In the genomic region with DNA sequence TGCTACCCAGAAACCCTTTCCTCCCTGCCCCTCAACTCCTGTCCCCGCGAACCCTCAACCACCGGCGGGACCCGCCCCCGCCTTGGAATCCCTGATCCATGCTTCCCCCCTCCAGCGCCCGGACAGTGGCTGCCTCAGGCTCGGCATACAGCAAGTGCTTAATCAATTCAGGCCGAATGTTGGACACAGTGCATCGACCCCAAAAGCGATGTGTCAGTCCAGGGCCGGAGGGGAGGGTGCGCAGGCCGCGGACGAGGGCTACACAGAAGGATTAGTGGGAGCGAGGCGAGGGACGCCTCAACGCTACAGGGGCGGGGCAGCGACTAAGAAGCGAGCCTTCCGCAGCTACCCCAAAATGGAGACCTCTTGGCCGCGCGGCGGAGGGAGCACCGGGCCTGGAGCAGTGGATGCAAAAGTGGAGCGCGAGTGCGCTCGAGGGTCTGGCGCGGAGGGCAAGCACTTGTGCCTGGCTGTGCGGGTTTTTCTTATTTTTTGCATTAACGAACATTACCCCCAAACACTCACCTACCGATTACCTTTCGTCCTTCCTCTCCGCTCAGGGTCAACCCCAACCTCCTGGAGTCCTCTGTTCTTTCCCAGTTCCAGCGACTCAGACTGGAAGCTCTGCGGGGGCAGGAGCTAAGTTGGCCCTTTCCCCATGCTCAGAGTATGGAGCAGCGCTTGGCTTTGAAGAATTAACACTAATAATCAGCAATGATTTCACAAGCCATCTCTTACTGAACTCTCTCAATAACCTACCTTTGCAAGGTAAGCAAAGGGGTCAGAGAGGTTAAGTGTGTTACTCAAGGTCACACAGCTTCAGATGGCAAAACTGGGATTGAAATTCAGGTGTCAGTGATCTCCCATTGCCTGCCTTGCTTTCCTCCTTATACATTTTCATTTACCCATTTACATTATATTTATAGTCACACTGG, we compare ENCODE assay signal across 8 cellular contexts. TPM values are rescaled to one million over a fixed set of nuclear protein-coding genes. Genes with fewer than 3 reads are reported as not detected.
A peak's percentile ranks its signal among the peaks of the same experiment; 100 is the strongest.
DNase-seq lines count a peak whose midpoint lies in the region; ATAC-seq and TF ChIP-seq lines count a peak whose summit lies in the region.

No MANE protein-coding gene starts in this region.

- POLR2A ChIA-PET in RWPE1 (lab: Yijun Ruan, JAX; ENCODE audit: low non-redundant PET): interaction anchor here (0.7 kb wide), 1 partner anchor 276 kb away, joined by 4 read pairs; no protein-coding TSS in a partner anchor

- TF ChIP-seq CTCF in RWPE1 (conservative IDR thresholded peaks at IDR 0.05; ENCODE audit: low read depth) (no peak), ascending aorta (IDR thresholded peaks at IDR 0.05) (peak in 1 of 3 experiments; percentile 3)

- H3K27me3 ChIP-seq in ACC112 (ENCODE audit: insufficient read depth, low read length) (no peaks in the 10 kb centered on the region), ascending aorta (no peaks in the 10 kb centered on the region)

- no peaks in the 10 kb centered on the region for H3K9me3 ChIP-seq in ascending aorta

- H3K4me3 ChIP-seq in ACC112 (ENCODE audit: low read depth, low read length): peak overlapping the region; percentile 90
- H3K4me3 ChIP-seq in ascending aorta: peak overlapping the region; percentile 70 to 89

- H3K27ac ChIP-seq in ACC112 (ENCODE audit: low read depth, low read length) (no peak overlapping the region), RWPE1 (peak overlapping the region; percentile 76), ascending aorta (peak overlapping the region; percentile 90)

- H3K79me2 ChIP-seq in ACC112 (ENCODE audit: control insufficient read depth, insufficient read depth, low read length, unreplicated experiment): no peaks in the 10 kb centered on the region

- H2AFZ ChIP-seq in ACC112 (ENCODE audit: low read length, unreplicated experiment): peak overlapping the region; percentile 70

- intact Hi-C loops in ascending aorta (cut with DNase I): loop anchor here (5.0 to 10.0 kb wide), 7 partner anchors 278 to 828 kb away; a partner anchor contains a TSS

- ATAC-seq in GM18868 (IDR thresholded peaks at IDR 0.05; ENCODE audit: unreplicated experiment): peak; percentile 16
- ATAC-seq in GM18861 (IDR thresholded peaks at IDR 0.05; ENCODE audit: unreplicated experiment): no peak

- H3K36me3 ChIP-seq in ACC112 (ENCODE audit: insufficient read depth, low read length) (no peaks in the 10 kb centered on the region), ascending aorta (no peaks in the 10 kb centered on the region)

- DNase-seq in HUDEP-2 (lab: John Stamatoyannopoulos, UW; ENCODE audit: unreplicated experiment in 76 of 76) (peak in 40 of 76 experiments; percentile 3 to 82 (median 40)), RWPE1 (ENCODE audit: low spot score) (peak; percentile 72), ascending aorta (ENCODE audit: low spot score in 2 of 2) (peak; percentile 21 to 82), hepatic stellate cell (ENCODE audit: low spot score) (peak; percentile 69), pulmonary artery endothelial cell (ENCODE audit: low read depth, low spot score) (peak; percentile 10)

- CTCF ChIA-PET in RWPE1 (lab: Yijun Ruan, JAX): interaction anchor here (0.7 to 1.3 kb wide), 2 partner anchors 28 to 1798 kb away, joined by 3 to 5 read pairs; no protein-coding TSS in a partner anchor

- peaks cover 15% of the 10 kb centered on the region for H3K4me1 ChIP-seq in ACC112 (ENCODE audit: control insufficient read depth, insufficient read depth, low read length, unreplicated experiment)
- H3K4me1 ChIP-seq in ascending aorta: peaks cover 0 to 6% of the 10 kb centered on the region in 2 donors

RNA-seq across cellular contexts. Expression of a gene that starts 30.1 kb away (rescaled TPM):
- 11.7 TPM for total RNA-seq in ascending aorta
- total RNA-seq in pulmonary artery endothelial cell: not detected in 2 replicates

Comparison
In these comparisons a context has a peak if more than half of its experiments do, and no peak if none do; other contexts are left out.
1. DNase-seq: peak in every context shown above with its lines; median percentile 72 in RWPE1; 69 in hepatic stellate cell; 52 in ascending aorta; 40 in HUDEP-2; 10 in pulmonary artery endothelial cell.
2. RNA of a gene that starts 30.1 kb away (total RNA-seq): 11.7 TPM in ascending aorta (single experiment); not detected in pulmonary artery endothelial cell; every median in the first group is over 10 times any median in the second.